Comparison of ENCODE assay signal across 11 cellular contexts in genomic region chr10:47264797-47265281, GRCh38. TPM values are rescaled to one million over a fixed set of nuclear protein-coding genes. Genes with fewer than 3 reads are reported as not detected.
DNase-seq lines count a peak whose midpoint lies in the region; ATAC-seq and TF ChIP-seq lines count a peak whose summit lies in the region.
"Had no signal": no experiment of that assay in that cellular context is flagged by ENCODE, and none has a peak within 500 bp of the region (broad histone marks: within the 10 kb centered on the region; RNA-seq: fewer than 3 reads in every experiment).

No MANE protein-coding gene starts in this region.

- POLR2A ChIA-PET in CD4-positive, alpha-beta T cell (lab: Charles Lee), result no interaction called here
- POLR2A ChIA-PET in HEK293T (lab: Yijun Ruan, JAX), result no interaction called here

- TF ChIP-seq CTCF in CD4-positive, alpha-beta T cell (IDR thresholded peaks at IDR 0.05), result no peak

- ATAC-seq in CD4-positive, alpha-beta T cell (ENCODE audit: poor library complexity), result peak; percentile 66
- ATAC-seq in GM18867 (IDR thresholded peaks at IDR 0.05; ENCODE audit: unreplicated experiment) (no peak), HG03039 (IDR thresholded peaks at IDR 0.05; ENCODE audit: unreplicated experiment) (no peak)

- no peaks in the 10 kb centered on the region for H3K36me3 Mint-ChIP-seq in CD4-positive, alpha-beta T cell (ENCODE audit: low read depth)
- H3K36me3 Mint-ChIP-seq in activated CD4-positive, alpha-beta T cell treated with anti-CD3 and anti-CD28 coated beads, Interleukin-2, amount 10 ng/mL, durations not matched to agents 24 days and 14 days (ENCODE audit: low read depth), result peaks cover 9% of the 10 kb centered on the region
- peaks cover 44% of the 10 kb centered on the region for H3K36me3 Mint-ChIP-seq in activated naive CD8-positive, alpha-beta T cell treated with anti-CD3 and anti-CD28 coated beads for 36 hours

- peak overlapping the region; percentile 8 for H3K4me3 Mint-ChIP-seq in CD4-positive, alpha-beta T cell
- peak overlapping the region; percentile 13 for H3K4me3 Mint-ChIP-seq in activated CD4-positive, alpha-beta T cell treated with anti-CD3 and anti-CD28 coated beads, Interleukin-2, amount 10 ng/mL, durations not matched to agents 24 days and 14 days
- peak overlapping the region; percentile 26 for H3K4me3 Mint-ChIP-seq in activated naive CD8-positive, alpha-beta T cell treated with anti-CD3 and anti-CD28 coated beads for 36 hours

- peak in 9 of 10 experiments; percentile 31 to 64 (median 51) for DNase-seq in CD4-positive, alpha-beta T cell
- DNase-seq in activated CD4-positive, alpha-beta T cell treated with anti-CD3 and anti-CD28 coated beads, Interleukin-2, amount 10 ng/mL, durations not matched to agents 24 days and 14 days, result peak; percentile 85
- DNase-seq in activated naive CD8-positive, alpha-beta T cell treated with anti-CD3 and anti-CD28 coated beads for 36 hours, result peak; percentile 79
- peak; percentile 38 to 65 for DNase-seq in stimulated activated CD4-positive, alpha-beta T cell treated with anti-CD3 and anti-CD28 coated beads, Interleukin-1b, Interleukin-23, amount 100 ng/mL, for 4 hours (ENCODE audit: low read depth in 2 of 2)
- no peak for DNase-seq in OCI-M2 (lab: John Stamatoyannopoulos, UW; ENCODE audit: unreplicated experiment)
- no peak for DNase-seq in HEK293T (ENCODE audit: extremely low spot score)

- no peaks in the 10 kb centered on the region for H3K9me3 Mint-ChIP-seq in CD4-positive, alpha-beta T cell
- peaks cover 16% of the 10 kb centered on the region for H3K9me3 Mint-ChIP-seq in activated CD4-positive, alpha-beta T cell treated with anti-CD3 and anti-CD28 coated beads, Interleukin-2, amount 10 ng/mL, durations not matched to agents 24 days and 14 days
- peaks cover 20% of the 10 kb centered on the region for H3K9me3 Mint-ChIP-seq in activated naive CD8-positive, alpha-beta T cell treated with anti-CD3 and anti-CD28 coated beads for 36 hours

- H3K9me3 ChIP-seq in CD4-positive, alpha-beta T cell (ENCODE audit: control insufficient read depth, low read length), result no peaks in the 10 kb centered on the region

- no peaks in the 10 kb centered on the region for H3K27me3 Mint-ChIP-seq in CD4-positive, alpha-beta T cell
- H3K27me3 Mint-ChIP-seq in activated CD4-positive, alpha-beta T cell treated with anti-CD3 and anti-CD28 coated beads, Interleukin-2, amount 10 ng/mL, durations not matched to agents 24 days and 14 days, result no peaks in the 10 kb centered on the region
- H3K27me3 Mint-ChIP-seq in activated naive CD8-positive, alpha-beta T cell treated with anti-CD3 and anti-CD28 coated beads for 36 hours, result no peaks in the 10 kb centered on the region

- H3K27ac Mint-ChIP-seq in CD4-positive, alpha-beta T cell, result peak overlapping the region; percentile 86
- peak overlapping the region; percentile 85 for H3K27ac Mint-ChIP-seq in activated CD4-positive, alpha-beta T cell treated with anti-CD3 and anti-CD28 coated beads, Interleukin-2, amount 10 ng/mL, durations not matched to agents 24 days and 14 days
- peak overlapping the region; percentile 93 for H3K27ac Mint-ChIP-seq in activated naive CD8-positive, alpha-beta T cell treated with anti-CD3 and anti-CD28 coated beads for 36 hours

- CTCF ChIA-PET in CD4-positive, alpha-beta T cell (lab: Charles Lee), result no interaction called here
- CTCF ChIA-PET in HEK293T (lab: Yijun Ruan, JAX), result no interaction called here

- H3K27ac ChIP-seq in CD4-positive, alpha-beta T cell (ENCODE audit: low read depth, low read length), result no peak overlapping the region

- intact Hi-C loops in CD4-positive, alpha-beta T cell (cut with DNase I, micrococcal nuclease), result no loop called here
- intact Hi-C loops in activated CD4-positive, alpha-beta T cell treated with anti-CD3 and anti-CD28 coated beads, Interleukin-2, amount 10 ng/mL, durations not matched to agents 24 days and 14 days (cut with micrococcal nuclease), result loop anchor here (1.0 kb wide), 1 partner anchor 8 kb away; no protein-coding TSS in a partner anchor

- H3K4me1 Mint-ChIP-seq in CD4-positive, alpha-beta T cell (ENCODE audit: low read depth), result peaks cover 77% of the 10 kb centered on the region
- H3K4me1 Mint-ChIP-seq in activated CD4-positive, alpha-beta T cell treated with anti-CD3 and anti-CD28 coated beads, Interleukin-2, amount 10 ng/mL, durations not matched to agents 24 days and 14 days, result peaks cover 50% of the 10 kb centered on the region
- peaks cover 78% of the 10 kb centered on the region for H3K4me1 Mint-ChIP-seq in activated naive CD8-positive, alpha-beta T cell treated with anti-CD3 and anti-CD28 coated beads for 36 hours

- H3K27me3 ChIP-seq in CD4-positive, alpha-beta T cell (ENCODE audit: control insufficient read depth, insufficient read depth, low read length), result no peaks in the 10 kb centered on the region

TF ChIP-seq in HEK293T, 16 proteins besides CTCF, POLR2A, EP300 and RAD21:
- TF ChIP-seq ELF4 (IDR thresholded peaks at IDR 0.05) (no peak), BHLHE40 (IDR thresholded peaks at IDR 0.05; ENCODE audit: borderline replicate concordance) (no peak), TARDBP (IDR thresholded peaks at IDR 0.05) (no peak), L3MBTL2 (conservative IDR thresholded peaks at IDR 0.05) (no peak), FOXK2 (IDR thresholded peaks at IDR 0.05) (no peak), FOXM1 (IDR thresholded peaks at IDR 0.05; ENCODE audit: borderline replicate concordance) (no peak), NFRKB (IDR thresholded peaks at IDR 0.05) (no peak), SP1 (IDR thresholded peaks at IDR 0.05) (no peak), SUZ12 (IDR thresholded peaks at IDR 0.05) (no peak), LEF1 (IDR thresholded peaks at IDR 0.05; ENCODE audit: borderline replicate concordance) (no peak), HDGF (IDR thresholded peaks at IDR 0.05; ENCODE audit: borderline replicate concordance) (no peak), ARNT (IDR thresholded peaks at IDR 0.05) (no peak), ZNF384 (IDR thresholded peaks at IDR 0.05) (no peak), FOXA1 (IDR thresholded peaks at IDR 0.05) (no peak), CTBP1 (IDR thresholded peaks at IDR 0.05; ENCODE audit: borderline replicate concordance) (no peak)
- TF ChIP-seq, protein P1, sequence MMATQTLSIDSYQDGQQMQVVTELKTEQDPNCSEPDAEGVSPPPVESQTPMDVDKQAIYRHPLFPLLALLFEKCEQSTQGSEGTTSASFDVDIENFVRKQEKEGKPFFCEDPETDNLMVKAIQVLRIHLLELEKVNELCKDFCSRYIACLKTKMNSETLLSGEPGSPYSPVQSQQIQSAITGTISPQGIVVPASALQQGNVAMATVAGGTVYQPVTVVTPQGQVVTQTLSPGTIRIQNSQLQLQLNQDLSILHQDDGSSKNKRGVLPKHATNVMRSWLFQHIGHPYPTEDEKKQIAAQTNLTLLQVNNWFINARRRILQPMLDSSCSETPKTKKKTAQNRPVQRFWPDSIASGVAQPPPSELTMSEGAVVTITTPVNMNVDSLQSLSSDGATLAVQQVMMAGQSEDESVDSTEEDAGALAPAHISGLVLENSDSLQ (IDR thresholded peaks at IDR 0.05), result no peak

RNA-seq across cellular contexts. Expression of gene GDF10, which starts 35.2 kb away (rescaled TPM):
- under 1 TPM; 0.16 to 0.22 TPM for total RNA-seq in CD4-positive, alpha-beta T cell
- total RNA-seq in activated CD4-positive, alpha-beta T cell treated with anti-CD3 and anti-CD28 coated beads, Interleukin-2, amount 10 ng/mL, durations not matched to agents 24 days and 14 days, result 0.49 and 0.59 TPM in 2 replicates
- total RNA-seq in activated naive CD8-positive, alpha-beta T cell treated with anti-CD3 and anti-CD28 coated beads for 36 hours, result 1 to 10 TPM; 4.1 TPM

RNA-seq across cellular contexts. Expression of gene GDF2, which starts 57.4 kb away (rescaled TPM):
- total RNA-seq in CD4-positive, alpha-beta T cell, result not detected
- not detected in 2 replicates for total RNA-seq in activated CD4-positive, alpha-beta T cell treated with anti-CD3 and anti-CD28 coated beads, Interleukin-2, amount 10 ng/mL, durations not matched to agents 24 days and 14 days
- not detected for total RNA-seq in activated naive CD8-positive, alpha-beta T cell treated with anti-CD3 and anti-CD28 coated beads for 36 hours
- total RNA-seq: astrocyte, frontal cortex, subcutaneous adipose tissue had no signal

Comparison
In these comparisons a context has a peak if more than half of its experiments do, and no peak if none do; other contexts are left out.
1. DNase-seq: peak in CD4-positive, alpha-beta T cell (9 of 10), activated CD4-positive, alpha-beta T cell treated with anti-CD3 and anti-CD28 coated beads, Interleukin-2, amount 10 ng/mL, durations not matched to agents 24 days and 14 days (single experiment), activated naive CD8-positive, alpha-beta T cell treated with anti-CD3 and anti-CD28 coated beads for 36 hours (single experiment) and stimulated activated CD4-positive, alpha-beta T cell treated with anti-CD3 and anti-CD28 coated beads, Interleukin-1b, Interleukin-23, amount 100 ng/mL, for 4 hours (2 of 2); none in OCI-M2 (single experiment) and HEK293T (single experiment).
2. Peak in every context shown above with its lines, with median percentiles within 50 percentile points of each other: H3K27ac Mint-ChIP-seq and H3K4me3 Mint-ChIP-seq.